In genomic region chr14:60355768-60356167, GRCh38 we compare ENCODE assay signal across 1 cellular context.
TF ChIP-seq lines count a peak whose summit lies in the region.

No MANE protein-coding gene starts in this region.

TF ChIP-seq in SK-N-SH treated with all-trans-retinoic acid at 6 μM for 48 hours, 23 proteins besides CTCF, POLR2A, EP300 and RAD21 (continued from another document):
- TF ChIP-seq CSRNP3 (CRISPR knock-in tag; IDR thresholded peaks at IDR 0.05) (no peak), TCF4 (CRISPR knock-in tag; IDR thresholded peaks at IDR 0.05; ENCODE audit: borderline replicate concordance) (no peak), ZNF8 (CRISPR knock-in tag; IDR thresholded peaks at IDR 0.05) (no peak), TOX (CRISPR knock-in tag; IDR thresholded peaks at IDR 0.05; ENCODE audit: borderline replicate concordance) (no peak), GLIS3 (CRISPR knock-in tag; IDR thresholded peaks at IDR 0.05) (no peak), SNAI2 (CRISPR knock-in tag; IDR thresholded peaks at IDR 0.05) (no peak), PPARA (CRISPR knock-in tag; IDR thresholded peaks at IDR 0.05; ENCODE audit: borderline replicate concordance) (no peak)
